ENCODE assay signal across 19 cellular contexts in the genomic region with DNA sequence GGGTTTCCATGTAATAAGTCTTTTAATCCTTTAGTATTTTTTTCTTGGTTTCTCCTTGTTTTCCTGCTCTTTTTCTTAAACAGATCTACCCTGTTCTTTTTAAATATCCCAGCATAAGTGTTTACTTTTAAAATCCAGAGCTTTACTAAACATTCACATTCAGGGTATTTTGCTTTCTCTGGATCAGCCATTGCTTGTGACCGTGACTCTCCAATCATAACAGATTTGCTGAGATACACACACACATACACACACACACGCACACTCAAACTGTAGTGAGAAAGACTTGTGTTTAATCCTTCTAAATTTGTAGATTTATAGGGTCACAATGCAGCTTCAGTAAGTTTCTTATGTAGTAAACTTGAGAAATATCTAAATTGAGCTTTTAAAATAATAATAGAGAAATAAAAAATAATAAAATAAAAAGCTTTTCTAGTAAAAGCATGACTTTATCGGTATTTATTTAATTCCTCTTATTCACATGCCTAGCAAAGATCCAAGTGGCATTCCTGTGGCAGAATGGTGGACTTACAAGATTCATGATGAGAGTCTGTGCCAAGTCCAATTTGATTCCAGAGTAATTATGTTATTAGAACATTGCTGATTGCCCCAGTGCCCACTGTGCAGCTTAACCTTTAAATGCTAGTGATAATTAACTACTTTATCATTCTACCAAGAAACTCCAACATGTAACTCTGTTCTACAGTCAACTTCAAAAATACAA.
"Had no signal": no experiment of that assay in that cellular context is flagged by ENCODE, and none has a peak within 500 bp of the region (broad histone marks: within the 10 kb centered on the region; RNA-seq: fewer than 3 reads in every experiment).

No MANE protein-coding gene starts in this region.

- H3K27me3 ChIP-seq: sigmoid colon, stomach, testis, upper lobe of left lung had no signal

- H3K27ac ChIP-seq: lower lobe of right lung, psoas muscle, sigmoid colon, stomach, testis had no signal

- H3K4me1 ChIP-seq: psoas muscle, testis had no signal

- H3K4me3 ChIP-seq: lower lobe of right lung, psoas muscle, sigmoid colon, stomach, testis, upper lobe of left lung had no signal

- H3K9me3 ChIP-seq: lower lobe of right lung, psoas muscle, sigmoid colon, stomach, testis, upper lobe of left lung had no signal

- DNase-seq: activated CD4-positive, alpha-beta T cell treated with anti-CD3 and anti-CD28 coated beads, Interleukin-2, amount 10 ng/mL, durations not matched to agents 24 days and 14 days; activated CD4-positive, CD25-positive, alpha-beta regulatory T cell; activated CD8-positive, alpha-beta memory T cell treated with anti-CD3 and anti-CD28 coated beads, Interleukin-2, amount 50 U/mL, for 48 hours; activated CD8-positive, alpha-beta T cell treated with anti-CD3 and anti-CD28 coated beads, Interleukin-2, amount 10 ng/mL, durations not matched to agents 7 days and 5 days; activated gamma-delta T cell treated with Interleukin-2 at 50 U/mL for 16 hours; activated T-cell treated with anti-CD3 and anti-CD28 coated beads, Interleukin-2, amount 50 U/mL, for 72 hours; cerebellar nuclear complex; effector memory CD4-positive, alpha-beta T cell; immature natural killer cell; left colon; midbrain; psoas muscle; sigmoid colon; stimulated activated CD4-positive, alpha-beta T cell treated with anti-CD3 and anti-CD28 coated beads, Interleukin-12 subunit alpha, Interleukin-12 subunit beta, amount 100 ng/mL, for 4 hours; stimulated activated CD4-positive, alpha-beta T cell treated with anti-CD3 and anti-CD28 coated beads, Interleukin-2, amount 100 ng/mL, for 24 hours; stomach; testis had no signal
